Comparison of ENCODE assay signal across 28 cellular contexts in the genomic region with DNA sequence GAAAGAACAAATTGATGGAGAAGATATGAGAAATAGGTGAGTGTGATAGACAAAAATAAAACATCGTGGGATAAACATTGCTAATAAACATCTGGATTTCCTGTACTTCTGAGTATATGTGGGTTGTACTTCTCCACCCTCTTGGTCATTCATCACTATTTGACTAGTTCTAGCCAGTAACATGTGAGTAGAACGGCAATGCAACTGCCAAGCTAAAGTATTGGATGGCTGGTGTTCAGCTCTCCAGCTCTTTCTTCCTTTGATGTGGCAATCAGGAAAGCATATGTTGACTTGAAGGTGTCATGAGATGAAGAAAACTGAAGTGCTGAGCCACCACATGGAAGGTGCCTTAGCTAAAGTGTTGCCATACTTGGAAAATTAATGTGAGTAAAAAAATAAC.
"Had no signal": no experiment of that assay in that cellular context is flagged by ENCODE, and none has a peak within 500 bp of the region (broad histone marks: within the 10 kb centered on the region; RNA-seq: fewer than 3 reads in every experiment).

No MANE protein-coding gene starts in this region.

- H3K4me3 Mint-ChIP-seq: activated B cell treated with CpG ODN at 0.5 μM for 24 hours; activated CD4-positive, alpha-beta T cell treated with anti-CD3 and anti-CD28 coated beads, Interleukin-2, amount 10 ng/mL, durations not matched to agents 24 days and 14 days; activated CD8-positive, alpha-beta memory T cell treated with anti-CD3 and anti-CD28 coated beads, Interleukin-2, amount 10 ng/mL, durations not matched to agents 7 days and 5 days; activated naive CD8-positive, alpha-beta T cell treated with anti-CD3 and anti-CD28 coated beads, Interleukin-2, amount 50 U/mL, for 24 hours; activated T-cell treated with anti-CD3 and anti-CD28 coated beads, Interleukin-2, amount 50 U/mL, for 24 hours; T-cell had no signal

- H3K4me1 Mint-ChIP-seq: activated B cell treated with CpG ODN at 0.5 μM for 24 hours; activated CD4-positive, alpha-beta T cell treated with anti-CD3 and anti-CD28 coated beads, Interleukin-2, amount 10 ng/mL, durations not matched to agents 24 days and 14 days; activated CD8-positive, alpha-beta memory T cell treated with anti-CD3 and anti-CD28 coated beads, Interleukin-2, amount 10 ng/mL, durations not matched to agents 7 days and 5 days; activated naive CD8-positive, alpha-beta T cell treated with anti-CD3 and anti-CD28 coated beads, Interleukin-2, amount 50 U/mL, for 24 hours; T-cell had no signal

- H3K4me2 ChIP-seq: KMS-11 had no signal

- H3K36me3 Mint-ChIP-seq: activated CD8-positive, alpha-beta memory T cell treated with anti-CD3 and anti-CD28 coated beads, Interleukin-2, amount 10 ng/mL, durations not matched to agents 7 days and 5 days; activated naive CD4-positive, alpha-beta T cell treated with anti-CD3 and anti-CD28 coated beads, Interleukin-2, amount 50 U/mL, for 72 hours; T-cell had no signal

- H3K27ac ChIP-seq: brain microvascular endothelial cell, KMS-11 had no signal

- H3K27me3 Mint-ChIP-seq: activated CD4-positive, alpha-beta T cell treated with anti-CD3 and anti-CD28 coated beads, Interleukin-2, amount 10 ng/mL, durations not matched to agents 24 days and 14 days; activated CD8-positive, alpha-beta memory T cell treated with anti-CD3 and anti-CD28 coated beads, Interleukin-2, amount 10 ng/mL, durations not matched to agents 7 days and 5 days; activated naive CD8-positive, alpha-beta T cell treated with anti-CD3 and anti-CD28 coated beads, Interleukin-2, amount 50 U/mL, for 24 hours; activated T-cell treated with anti-CD3 and anti-CD28 coated beads, Interleukin-2, amount 50 U/mL, for 24 hours; T-cell had no signal

- H3K9ac ChIP-seq: KMS-11 had no signal

- H3K36me3 ChIP-seq: brain microvascular endothelial cell, MG63 had no signal

- H3K4me3 ChIP-seq: MG63 had no signal

- H3K9me3 Mint-ChIP-seq: activated B cell treated with CpG ODN at 0.5 μM for 24 hours; activated CD4-positive, alpha-beta T cell treated with anti-CD3 and anti-CD28 coated beads, Interleukin-2, amount 10 ng/mL, durations not matched to agents 24 days and 14 days; activated naive CD4-positive, alpha-beta T cell treated with anti-CD3 and anti-CD28 coated beads, Interleukin-2, amount 50 U/mL, for 72 hours; activated naive CD8-positive, alpha-beta T cell treated with anti-CD3 and anti-CD28 coated beads, Interleukin-2, amount 50 U/mL, for 24 hours had no signal

- H3K27me3 ChIP-seq: brain microvascular endothelial cell, MG63 had no signal

- H3K27ac Mint-ChIP-seq: activated B cell treated with CpG ODN at 0.5 μM for 24 hours; activated CD4-positive, alpha-beta T cell treated with anti-CD3 and anti-CD28 coated beads, Interleukin-2, amount 10 ng/mL, durations not matched to agents 24 days and 14 days; activated CD8-positive, alpha-beta memory T cell treated with anti-CD3 and anti-CD28 coated beads, Interleukin-2, amount 10 ng/mL, durations not matched to agents 7 days and 5 days; activated naive CD4-positive, alpha-beta T cell treated with anti-CD3 and anti-CD28 coated beads, Interleukin-2, amount 50 U/mL, for 72 hours; activated naive CD8-positive, alpha-beta T cell treated with anti-CD3 and anti-CD28 coated beads, Interleukin-2, amount 50 U/mL, for 24 hours; activated T-cell treated with anti-CD3 and anti-CD28 coated beads, Interleukin-2, amount 50 U/mL, for 24 hours; T-cell had no signal

- DNase-seq: activated B cell treated with CpG ODN at 0.5 μM for 24 hours; activated CD4-positive, alpha-beta T cell treated with anti-CD3 and anti-CD28 coated beads for 1 hour; activated CD4-positive, alpha-beta T cell treated with anti-CD3 and anti-CD28 coated beads, Interleukin-2, amount 10 ng/mL, durations not matched to agents 24 days and 14 days; activated CD4-positive, alpha-beta T cell treated with anti-CD3 and anti-CD28 coated beads, Interleukin-2, amount 50 U/mL, for 48 hours; activated CD8-positive, alpha-beta memory T cell treated with anti-CD3 and anti-CD28 coated beads, Interleukin-2, amount 10 ng/mL, durations not matched to agents 7 days and 5 days; activated effector memory CD4-positive, alpha-beta T cell treated with anti-CD3 and anti-CD28 coated beads, Interleukin-2, amount 50 U/mL, for 16 hours; activated naive CD4-positive, alpha-beta T cell treated with Interleukin-2 at 50 U/mL for 16 hours; activated naive CD8-positive, alpha-beta T cell treated with anti-CD3 and anti-CD28 coated beads, Interleukin-2, amount 50 U/mL, for 24 hours; activated T-cell treated with anti-CD3 and anti-CD28 coated beads, Interleukin-2, amount 50 U/mL, for 24 hours; amygdala; brain microvascular endothelial cell; cerebellar nuclear complex; MG63; NCI-H1048; NCI-H146; NCI-H187 treated with DMSO at 0.1 percent for 48 hours; NCI-H2081 treated with DMSO at 0.1 percent for 48 hours; NCI-H2171 treated with DMSO at 0.1 percent for 48 hours; NCI-H345; NCI-H510A treated with DMSO at 0.1 percent for 48 hours; NK-92 treated with Interleukin-12 subunit alpha and Interleukin-12 subunit beta, amount 100 ng/mL, for 24 hours; PC-3; SIG-M5; T-cell; T-helper 2 cell; T1000 had no signal
